Comparison of ENCODE assay signal across 8 cellular contexts in genomic region chr5:160439205-160439600, GRCh38. TPM values are rescaled to one million over a fixed set of nuclear protein-coding genes. Genes with fewer than 3 reads are reported as not detected.
A peak's percentile ranks its signal among the peaks of the same experiment; 100 is the strongest.
DNase-seq lines count a peak whose midpoint lies in the region; ATAC-seq, FAIRE-seq and TF ChIP-seq lines count a peak whose summit lies in the region.

No MANE protein-coding gene starts in this region.

- peaks cover 9% of the 10 kb centered on the region for H3K4me1 Mint-ChIP-seq in activated T-helper 17 cell treated with anti-CD3 and anti-CD28 coated beads, Interleukin-2, amount 50 U/mL, for 72 hours
- peaks cover 14% of the 10 kb centered on the region for H3K4me1 Mint-ChIP-seq in nephron
- H3K4me1 Mint-ChIP-seq in stimulated activated naive CD8-positive, alpha-beta T cell treated with anti-CD3 and anti-CD28 coated beads, Interleukin-15, Interleukin-2, amounts not matched to agents 100 ng/mL and 50 ng/mL, for 24 hours (ENCODE audit: low read depth): peaks cover 79% of the 10 kb centered on the region

- peak overlapping the region; percentile 17; the same call in 1 of the 2 replicates for H3K27ac ChIP-seq in DOHH2 (ENCODE audit: low read depth, low read length)

- FAIRE-seq in RCC 7860 (lab: Jason Lieb, UNC): no peak

- H3K9me3 ChIP-seq in DOHH2 (ENCODE audit: control insufficient read depth, insufficient read depth, low read length): no peaks in the 10 kb centered on the region

- peak overlapping the region; percentile 85 for H3K27ac Mint-ChIP-seq in activated T-helper 17 cell treated with anti-CD3 and anti-CD28 coated beads, Interleukin-2, amount 50 U/mL, for 72 hours
- H3K27ac Mint-ChIP-seq in nephron: peak overlapping the region; percentile 2 to 77 (median 47)
- peak overlapping the region; percentile 98 for H3K27ac Mint-ChIP-seq in stimulated activated naive CD8-positive, alpha-beta T cell treated with anti-CD3 and anti-CD28 coated beads, Interleukin-15, Interleukin-2, amounts not matched to agents 100 ng/mL and 50 ng/mL, for 24 hours

- H3K27me3 ChIP-seq in DOHH2 (ENCODE audit: control insufficient read depth, low read length): no peaks in the 10 kb centered on the region

- no peaks in the 10 kb centered on the region for H3K79me2 ChIP-seq in DOHH2 (ENCODE audit: control insufficient read depth, low read length)

- H3K36me3 Mint-ChIP-seq in activated T-helper 17 cell treated with anti-CD3 and anti-CD28 coated beads, Interleukin-2, amount 50 U/mL, for 72 hours (ENCODE audit: low read depth): no peaks in the 10 kb centered on the region
- no peaks in the 10 kb centered on the region for H3K36me3 Mint-ChIP-seq in nephron (ENCODE audit: low read depth)
- H3K36me3 Mint-ChIP-seq in stimulated activated naive CD8-positive, alpha-beta T cell treated with anti-CD3 and anti-CD28 coated beads, Interleukin-15, Interleukin-2, amounts not matched to agents 100 ng/mL and 50 ng/mL, for 24 hours (ENCODE audit: low read depth): no peaks in the 10 kb centered on the region

- H3K27me3 Mint-ChIP-seq in activated T-helper 17 cell treated with anti-CD3 and anti-CD28 coated beads, Interleukin-2, amount 50 U/mL, for 72 hours: peaks cover 11% of the 10 kb centered on the region
- H3K27me3 Mint-ChIP-seq in nephron (ENCODE audit: low read depth): peaks cover 12% of the 10 kb centered on the region
- H3K27me3 Mint-ChIP-seq in stimulated activated naive CD8-positive, alpha-beta T cell treated with anti-CD3 and anti-CD28 coated beads, Interleukin-15, Interleukin-2, amounts not matched to agents 100 ng/mL and 50 ng/mL, for 24 hours: peaks cover 5% of the 10 kb centered on the region

- H3K4me2 ChIP-seq in DOHH2 (ENCODE audit: low read length): peak overlapping the region; percentile 87

- DNase-seq in KG1 (lab: John Stamatoyannopoulos, UW) (peak; percentile 17), RCC 7860 (ENCODE audit: low spot score) (peak; percentile 54), fibroblast of the conjunctiva (ENCODE audit: low read depth) (peak; percentile 50)

- no peaks in the 10 kb centered on the region for H3K9me2 ChIP-seq in DOHH2 (replicated peaks; ENCODE audit: control insufficient read depth, low read length)

- no peaks in the 10 kb centered on the region for H3F3A ChIP-seq in DOHH2 (ENCODE audit: control insufficient read depth, insufficient read depth)

- TF ChIP-seq CTCF in DOHH2 (IDR thresholded peaks at IDR 0.05; ENCODE audit: low read depth, low read length, poor library complexity, severe bottlenecking): peak; percentile 89
- peak; percentile 92 to 97 (median 96) for TF ChIP-seq CTCF in nephron (IDR thresholded peaks at IDR 0.05; ENCODE audit: unreplicated experiment in 3 of 3)

- peaks cover 71% of the 10 kb centered on the region for H3K4me1 ChIP-seq in DOHH2 (ENCODE audit: control insufficient read depth, low read length)

- ATAC-seq in GM21737 (IDR thresholded peaks at IDR 0.05; ENCODE audit: unreplicated experiment): peak; percentile 58
- peak; percentile 81 for ATAC-seq in activated T-helper 17 cell treated with anti-CD3 and anti-CD28 coated beads, Interleukin-2, amount 50 U/mL, for 72 hours (replicated peaks)

- H3K36me3 ChIP-seq in DOHH2 (ENCODE audit: control insufficient read depth, low read length): no peaks in the 10 kb centered on the region

- no peaks in the 10 kb centered on the region for H4K20me1 ChIP-seq in DOHH2 (ENCODE audit: control insufficient read depth, insufficient read depth, low read depth, low read length)

- no peaks in the 10 kb centered on the region for H3K9me3 Mint-ChIP-seq in activated T-helper 17 cell treated with anti-CD3 and anti-CD28 coated beads, Interleukin-2, amount 50 U/mL, for 72 hours
- no peaks in the 10 kb centered on the region for H3K9me3 Mint-ChIP-seq in nephron
- no peaks in the 10 kb centered on the region for H3K9me3 Mint-ChIP-seq in stimulated activated naive CD8-positive, alpha-beta T cell treated with anti-CD3 and anti-CD28 coated beads, Interleukin-15, Interleukin-2, amounts not matched to agents 100 ng/mL and 50 ng/mL, for 24 hours

- H3K4me3 ChIP-seq in DOHH2 (ENCODE audit: low read length): peak overlapping the region; percentile 74

- peak overlapping the region; percentile 86 for H3K4me3 Mint-ChIP-seq in activated T-helper 17 cell treated with anti-CD3 and anti-CD28 coated beads, Interleukin-2, amount 50 U/mL, for 72 hours
- peak overlapping the region; percentile 75 to 81 (median 78) for H3K4me3 Mint-ChIP-seq in nephron
- peak overlapping the region; percentile 87 for H3K4me3 Mint-ChIP-seq in stimulated activated naive CD8-positive, alpha-beta T cell treated with anti-CD3 and anti-CD28 coated beads, Interleukin-15, Interleukin-2, amounts not matched to agents 100 ng/mL and 50 ng/mL, for 24 hours

RNA-seq across cellular contexts. Expression of gene PTTG1, which starts 17.5 kb away (rescaled TPM):
- total RNA-seq in activated T-helper 17 cell treated with anti-CD3 and anti-CD28 coated beads, Interleukin-2, amount 50 U/mL, for 72 hours: 100 to 1,000 TPM; 172 to 221 TPM

RNA-seq across cellular contexts. Expression of gene SLU7, which starts 20.3 kb away (rescaled TPM):
- total RNA-seq in activated T-helper 17 cell treated with anti-CD3 and anti-CD28 coated beads, Interleukin-2, amount 50 U/mL, for 72 hours: 10 to 100 TPM; 33.2 to 53.7 TPM

RNA-seq across cellular contexts. Expression of gene FAM200C, which starts 39.3 kb away (rescaled TPM):
- total RNA-seq in activated T-helper 17 cell treated with anti-CD3 and anti-CD28 coated beads, Interleukin-2, amount 50 U/mL, for 72 hours: 1 to 10 TPM in 1 of 2 donors, under 1 TPM in 1; 0.69 to 3.5 TPM

Comparison
In these comparisons a context has a peak if more than half of its experiments do, and no peak if none do; other contexts are left out.
1. Peak in every context shown above with its lines: DNase-seq, ATAC-seq, H3K4me3 ChIP-seq and H3K27ac ChIP-seq.
2. H3K27ac Mint-ChIP-seq: peak in every context shown above with its lines; median percentile 98 in stimulated activated naive CD8-positive, alpha-beta T cell treated with anti-CD3 and anti-CD28 coated beads, Interleukin-15, Interleukin-2, amounts not matched to agents 100 ng/mL and 50 ng/mL, for 24 hours; 85 in activated T-helper 17 cell treated with anti-CD3 and anti-CD28 coated beads, Interleukin-2, amount 50 U/mL, for 72 hours; 47 in nephron.